24 cellular contexts compared by ENCODE assay signal in the genomic region with DNA sequence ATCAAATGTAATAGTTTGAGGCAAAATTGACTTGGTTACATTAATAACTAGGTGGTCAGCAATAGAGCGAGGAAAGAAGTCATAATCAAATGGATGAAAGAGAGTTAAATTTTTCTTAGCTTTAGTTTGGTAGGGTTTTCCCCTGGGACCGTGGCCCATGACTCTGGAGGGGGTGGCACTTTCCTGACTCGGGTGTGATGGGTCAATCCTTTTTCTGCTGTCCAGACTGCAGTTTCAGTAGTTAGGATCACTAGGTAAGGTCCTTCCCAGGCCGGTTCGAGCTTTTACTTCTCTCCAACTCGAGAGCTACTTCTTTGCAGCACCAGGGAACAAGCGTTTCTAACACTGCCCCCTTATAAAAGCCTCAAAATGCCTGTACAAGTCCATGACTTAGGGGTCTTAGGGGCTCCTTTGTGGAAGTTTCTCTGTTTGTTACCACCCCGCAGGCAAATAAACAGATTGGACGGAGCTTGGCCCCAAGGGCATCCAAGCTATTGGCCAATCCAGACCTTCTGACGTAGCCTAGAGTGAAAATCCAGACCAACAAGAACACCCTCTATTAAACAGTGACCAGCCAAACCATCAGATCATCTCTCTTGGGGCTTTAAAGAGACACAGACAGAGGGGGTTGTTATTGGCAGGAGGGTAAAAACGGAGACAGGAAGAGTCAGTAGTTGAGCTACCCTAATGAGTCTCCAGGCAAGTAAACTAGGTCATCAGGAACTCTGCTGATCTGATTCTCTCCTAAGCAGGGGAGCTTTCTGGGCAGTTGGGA.
"Had no signal": no experiment of that assay in that cellular context is flagged by ENCODE, and none has a peak within 500 bp of the region (broad histone marks: within the 10 kb centered on the region; RNA-seq: fewer than 3 reads in every experiment).

No MANE protein-coding gene starts in this region.

- DNase-seq: activated CD4-positive, alpha-beta T cell treated with anti-CD3 and anti-CD28 coated beads for 48 hours; activated CD4-positive, alpha-beta T cell treated with anti-CD3 and anti-CD28 coated beads, Interleukin-2, amount 50 U/mL, for 48 hours; activated CD8-positive, alpha-beta memory T cell treated with anti-CD3 and anti-CD28 coated beads, Interleukin-2, amount 50 U/mL, for 4 hours; activated gamma-delta T cell; activated naive CD4-positive, alpha-beta T cell treated with anti-CD3 and anti-CD28 coated beads, Interleukin-2, amount 10 ng/mL, durations not matched to agents 7 days and 5 days; activated naive CD8-positive, alpha-beta T cell treated with anti-CD3 and anti-CD28 coated beads, Interleukin-2, amount 10 ng/mL, durations not matched to agents 7 days and 5 days; activated T-cell treated with anti-CD3 and anti-CD28 coated beads, Interleukin-2, amount 50 U/mL, for 1 hour; cortex of kidney; effector memory CD8-positive, alpha-beta T cell; foreskin fibroblast; islet precursor cell; naive B cell; ovary; retina; spleen; stimulated activated naive CD4-positive, alpha-beta T cell; T-helper 17 cell; T1000; tibial artery; WERI-Rb-1 had no signal

- H3K27ac ChIP-seq: ascending aorta, cardiac muscle cell, ovary, spleen, suprapubic skin, tibial artery, WERI-Rb-1 had no signal

- ATAC-seq: activated CD4-positive, CD25-positive, alpha-beta regulatory T cell treated with anti-CD3 and anti-CD28 coated beads, Interleukin-2, amount 50 U/mL, for 24 hours; effector memory CD8-positive, alpha-beta T cell; T-helper 17 cell had no signal

- H3K9me3 ChIP-seq: ascending aorta, ovary, suprapubic skin, tibial artery had no signal

- H3K36me3 ChIP-seq: ascending aorta, cardiac muscle cell, ovary, suprapubic skin, tibial artery had no signal

- H3K4me3 ChIP-seq: ascending aorta, cardiac muscle cell, ovary, spleen, suprapubic skin, tibial artery had no signal

- H3K4me1 ChIP-seq: ascending aorta, suprapubic skin, tibial artery had no signal

- H3K27me3 ChIP-seq: ascending aorta, cardiac muscle cell, ovary, spleen, suprapubic skin, tibial artery had no signal
